13 cellular contexts compared by ENCODE assay signal in the genomic region with DNA sequence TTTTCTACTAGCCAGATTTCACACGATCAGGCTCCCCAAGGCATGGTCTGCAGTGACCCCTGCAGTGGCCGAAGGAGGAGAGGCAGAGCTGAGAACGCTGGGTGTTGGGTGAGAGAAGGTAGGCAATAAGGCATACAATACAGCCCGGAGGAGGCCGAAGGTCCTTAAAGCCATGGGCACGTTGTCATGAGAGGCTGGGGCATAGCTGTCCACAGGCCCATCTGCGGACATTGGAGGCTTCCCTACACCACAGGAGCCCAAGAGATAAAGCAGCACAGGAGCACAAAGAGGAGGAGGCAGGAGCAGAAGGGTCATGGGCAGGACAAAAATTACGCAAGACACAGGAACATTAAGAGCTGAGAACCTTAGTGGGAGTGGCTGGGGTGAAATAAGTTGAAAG. TPM values are rescaled to one million over a fixed set of nuclear protein-coding genes. Genes with fewer than 3 reads are reported as not detected.
DNase-seq lines count a peak whose midpoint lies in the region; ATAC-seq and TF ChIP-seq lines count a peak whose summit lies in the region.
"Had no signal": no experiment of that assay in that cellular context is flagged by ENCODE, and none has a peak within 500 bp of the region (broad histone marks: within the 10 kb centered on the region; RNA-seq: fewer than 3 reads in every experiment).

No MANE protein-coding gene starts in this region.

- DNase-seq in H7, result peak; percentile 44
- peak; percentile 88 for DNase-seq in OCI-M1 (lab: John Stamatoyannopoulos, UW)
- peak; percentile 73 for DNase-seq in fibroblast of mammary gland (ENCODE audit: low read depth)
- no peak for DNase-seq in omental fat pad (ENCODE audit: low spot score)
- DNase-seq in middle frontal gyrus (ENCODE audit: extremely low spot score, low spot score), result no peak
- DNase-seq in NCI-H1105 (lab: John Stamatoyannopoulos, UW), result no peak
- DNase-seq: caudate nucleus, MM.1S, NCI-H524 had no signal

- H3K36me3 ChIP-seq in H7 (replicated peaks; ENCODE audit: control insufficient read depth, insufficient read depth, low read length), result no peaks in the 10 kb centered on the region

- H3K4me3 ChIP-seq in H7 (ENCODE audit: insufficient read depth, low read depth, low read length), result no peak overlapping the region
- no peak overlapping the region for H3K4me3 ChIP-seq in fibroblast of mammary gland (ENCODE audit: control insufficient read depth, low read depth, low read length)
- H3K4me3 ChIP-seq: BLaER1 treated with 17β-estradiol and CSF1 and Interleukin-3, amounts not matched to agents 10 nM and 100 nM had no signal

- H3K27me3 ChIP-seq in H7 (ENCODE audit: control insufficient read depth, insufficient read depth, low read length), result no peaks in the 10 kb centered on the region
- H3K27me3 ChIP-seq: BLaER1 treated with 17β-estradiol and CSF1 and Interleukin-3, amounts not matched to agents 10 nM and 100 nM had no signal

- ATAC-seq in omental fat pad (ENCODE audit: low FRiP score) (peak; percentile 84), HG03521 (IDR thresholded peaks at IDR 0.05; ENCODE audit: unreplicated experiment) (no peak), GM21576 (IDR thresholded peaks at IDR 0.05; ENCODE audit: unreplicated experiment) (no peak)
- ATAC-seq: natural killer cell treated with Interleukin-12 subunit alpha and Interleukin-12 subunit beta and Interleukin-15 and Interleukin-18, amount 100 ng/mL, for 72 hours had no signal

- TF ChIP-seq CTCF in fibroblast of mammary gland (conservative IDR thresholded peaks at IDR 0.05; ENCODE audit: control insufficient read depth, insufficient read depth, low read depth, low read length), result no peak
- TF ChIP-seq CTCF in omental fat pad (IDR thresholded peaks at IDR 0.05), result no peak

RNA-seq across cellular contexts. Expression of a gene that starts 16.7 kb away (rescaled TPM):
- total RNA-seq in H7 (2014; rRNA removed; shearing (Covaris generic)), result 320 and 349 TPM in 2 replicates
- 100 to 1,000 TPM; 248 to 368 (median 315) TPM for total RNA-seq in omental fat pad

Comparison
In these comparisons a context has a peak if more than half of its experiments do, and no peak if none do; other contexts are left out.
1. DNase-seq: peak in H7 (single experiment), OCI-M1 (single experiment) and fibroblast of mammary gland (single experiment); none in omental fat pad (single experiment), middle frontal gyrus (single experiment) and NCI-H1105 (single experiment).